In genomic region chr17:50550661-50551432, GRCh38 we compare ENCODE assay signal across 8 cellular contexts. TPM values are rescaled to one million over a fixed set of nuclear protein-coding genes. Genes with fewer than 3 reads are reported as not detected.
A peak's percentile ranks its signal among the peaks of the same experiment; 100 is the strongest.
DNase-seq lines count a peak whose midpoint lies in the region; ATAC-seq and TF ChIP-seq lines count a peak whose summit lies in the region.

No MANE protein-coding gene starts in this region.

- no peak overlapping the region for H3K27ac Mint-ChIP-seq in Calu3 (ENCODE audit: unreplicated experiment)
- no peak overlapping the region for H3K27ac Mint-ChIP-seq in activated naive CD8-positive, alpha-beta T cell treated with anti-CD3 and anti-CD28 coated beads, Interleukin-2, amount 50 U/mL, for 24 hours
- H3K27ac Mint-ChIP-seq in stimulated activated naive CD8-positive, alpha-beta T cell treated with anti-CD3 and anti-CD28 coated beads, Interleukin-15, amount 100 ng/mL, for 72 hours, result peak overlapping the region in 1 of 2 donors; percentile 21

- POLR2A ChIA-PET in SK-N-SH (lab: Yijun Ruan, JAX), result interaction anchor here (0.6 to 2.5 kb wide), 6 partner anchors 9 to 493 kb away, joined by 3 to 21 read pairs (median 4); no protein-coding TSS in a partner anchor

- no peaks in the 10 kb centered on the region for H3K9me2 ChIP-seq in SK-N-SH

- H3K4me1 ChIP-seq in KMS-11 (ENCODE audit: low read depth, poor library complexity, severe bottlenecking) (peaks cover 5% of the 10 kb centered on the region), SK-N-SH (ENCODE audit: control insufficient read depth in 1 of 2, insufficient read depth in 2 of 2, low read depth in 1 of 2, low read length in 1 of 2) (peaks cover 0 to 22% of the 10 kb centered on the region in 2 experiments; a peak in 1 of 4 replicates), osteoblast (ENCODE audit: insufficient read depth, low read length) (peaks cover 6% of the 10 kb centered on the region)

- no peaks in the 10 kb centered on the region for H3K27me3 Mint-ChIP-seq in Calu3 (ENCODE audit: unreplicated experiment)
- peaks cover 2% of the 10 kb centered on the region for H3K27me3 Mint-ChIP-seq in activated naive CD8-positive, alpha-beta T cell treated with anti-CD3 and anti-CD28 coated beads, Interleukin-2, amount 50 U/mL, for 24 hours
- no peaks in the 10 kb centered on the region for H3K27me3 Mint-ChIP-seq in stimulated activated naive CD8-positive, alpha-beta T cell treated with anti-CD3 and anti-CD28 coated beads, Interleukin-15, amount 100 ng/mL, for 72 hours

- peaks cover 6% of the 10 kb centered on the region for H3F3A ChIP-seq in SK-N-SH (replicated peaks; ENCODE audit: insufficient read depth)

- H3K9ac ChIP-seq in KMS-11 (no peak overlapping the region), SK-N-SH (no peak overlapping the region)

- H3K9me3 ChIP-seq in SK-N-SH (no peaks in the 10 kb centered on the region), osteoblast (ENCODE audit: low read depth, low read length) (no peaks in the 10 kb centered on the region)

- H3K27me3 ChIP-seq in KMS-11 (ENCODE audit: insufficient read depth, low read depth) (no peaks in the 10 kb centered on the region; the same call in 1 of the 2 replicates), SK-N-SH (ENCODE audit: insufficient read depth) (no peaks in the 10 kb centered on the region), osteoblast (ENCODE audit: insufficient read depth, low read length) (no peaks in the 10 kb centered on the region)

- ATAC-seq in HG02885 (IDR thresholded peaks at IDR 0.05; ENCODE audit: poor library complexity, unreplicated experiment), result no peak
- no peak for ATAC-seq in activated naive CD8-positive, alpha-beta T cell treated with anti-CD3 and anti-CD28 coated beads, Interleukin-2, amount 50 U/mL, for 24 hours
- no peak for ATAC-seq in stimulated activated naive CD8-positive, alpha-beta T cell treated with anti-CD3 and anti-CD28 coated beads, Interleukin-15, amount 100 ng/mL, for 72 hours

- H3K4me1 Mint-ChIP-seq in Calu3 (ENCODE audit: low read depth, unreplicated experiment), result no peaks in the 10 kb centered on the region
- peaks cover 4% of the 10 kb centered on the region for H3K4me1 Mint-ChIP-seq in activated naive CD8-positive, alpha-beta T cell treated with anti-CD3 and anti-CD28 coated beads, Interleukin-2, amount 50 U/mL, for 24 hours
- peaks cover 12% of the 10 kb centered on the region for H3K4me1 Mint-ChIP-seq in stimulated activated naive CD8-positive, alpha-beta T cell treated with anti-CD3 and anti-CD28 coated beads, Interleukin-15, amount 100 ng/mL, for 72 hours

- CTCF ChIA-PET in Calu3 (lab: Charles Lee), result interaction anchor here (0.6 to 1.5 kb wide), 17 partner anchors 8 to 255 kb away, joined by 3 to 30 read pairs (median 6); partner anchors contain the start of genes CACNA1G and LUC7L3
- CTCF ChIA-PET in SK-N-SH (lab: Yijun Ruan, JAX), result interaction anchor here (0.7 to 24.2 kb wide), 69 partner anchors 9 to 501 kb away, joined by 3 to 1212 read pairs (median 5); partner anchors contain the start of genes ANKRD40, CACNA1G, CHAD and EPN3

- no peaks in the 10 kb centered on the region for H3K9me3 Mint-ChIP-seq in Calu3 (ENCODE audit: low read depth, unreplicated experiment)
- H3K9me3 Mint-ChIP-seq in activated naive CD8-positive, alpha-beta T cell treated with anti-CD3 and anti-CD28 coated beads, Interleukin-2, amount 50 U/mL, for 24 hours, result no peaks in the 10 kb centered on the region
- H3K9me3 Mint-ChIP-seq in stimulated activated naive CD8-positive, alpha-beta T cell treated with anti-CD3 and anti-CD28 coated beads, Interleukin-15, amount 100 ng/mL, for 72 hours, result no peaks in the 10 kb centered on the region

- H2AFZ ChIP-seq in KMS-11 (ENCODE audit: low read depth) (no peak overlapping the region), SK-N-SH (ENCODE audit: low read depth) (no peak overlapping the region), osteoblast (ENCODE audit: low read length) (no peak overlapping the region)

- 86% methylated on average over 9 of the region's 32 CpGs for WGBS in SK-N-SH (ENCODE audit: low lambda C conversion rate)

- TF ChIP-seq CTCF in Calu3 (IDR thresholded peaks at IDR 0.05; ENCODE audit: unreplicated experiment), result peak; percentile 77
- TF ChIP-seq CTCF in KMS-11 (conservative IDR thresholded peaks at IDR 0.05; ENCODE audit: low read depth, low read length), result peak; percentile 56
- TF ChIP-seq CTCF in SK-N-SH (IDR thresholded peaks at IDR 0.05), result peak; percentile 90
- TF ChIP-seq CTCF in osteoblast (IDR thresholded peaks at IDR 0.05; ENCODE audit: extremely low read depth, low read depth, low read length), result peak; percentile 77

- no peak for TF ChIP-seq EP300 in SK-N-SH (IDR thresholded peaks at IDR 0.05; ENCODE audit: borderline replicate concordance in 1 of 2, low read depth in 1 of 2, low read length in 1 of 2)

- peaks cover 8% of the 10 kb centered on the region for H3K36me3 Mint-ChIP-seq in Calu3 (ENCODE audit: insufficient read depth, unreplicated experiment)
- H3K36me3 Mint-ChIP-seq in activated naive CD8-positive, alpha-beta T cell treated with anti-CD3 and anti-CD28 coated beads, Interleukin-2, amount 50 U/mL, for 24 hours (ENCODE audit: low read depth), result no peaks in the 10 kb centered on the region

- intact Hi-C loops in Calu3 (cut with micrococcal nuclease; ENCODE audit: unreplicated experiment), result no loop called here

- H3K36me3 ChIP-seq in KMS-11 (ENCODE audit: insufficient read depth), result no peaks in the 10 kb centered on the region
- peaks cover 16 to 34% of the 10 kb centered on the region in 2 experiments for H3K36me3 ChIP-seq in SK-N-SH (replicated peaks in 1 of 2; ENCODE audit: control insufficient read depth in 1 of 2, insufficient read depth in 2 of 2, low read length in 1 of 2)
- peaks cover 37% of the 10 kb centered on the region for H3K36me3 ChIP-seq in osteoblast (ENCODE audit: insufficient read depth, low read length)

- TF ChIP-seq RAD21 in SK-N-SH (IDR thresholded peaks at IDR 0.05; ENCODE audit: low read length), result peak; percentile 100

- BruUV-seq in Calu3 (replicated peaks; lab: Mats Ljungman, UMichigan), result no TSS peak

- no peak overlapping the region for H3K4me3 Mint-ChIP-seq in Calu3 (ENCODE audit: low read depth, unreplicated experiment)
- H3K4me3 Mint-ChIP-seq in activated naive CD8-positive, alpha-beta T cell treated with anti-CD3 and anti-CD28 coated beads, Interleukin-2, amount 50 U/mL, for 24 hours, result no peak overlapping the region
- H3K4me3 Mint-ChIP-seq in stimulated activated naive CD8-positive, alpha-beta T cell treated with anti-CD3 and anti-CD28 coated beads, Interleukin-15, amount 100 ng/mL, for 72 hours, result no peak overlapping the region

- H3K27ac ChIP-seq in KMS-11, result no peak overlapping the region
- no peak overlapping the region for H3K27ac ChIP-seq in SK-N-SH (ENCODE audit: low read depth in 2 of 2, low read length in 1 of 2)
- no peak overlapping the region for H3K27ac ChIP-seq in osteoblast (ENCODE audit: low read depth, low read length)

- H4K20me1 ChIP-seq in KMS-11 (ENCODE audit: insufficient read depth), result no peaks in the 10 kb centered on the region
- no peaks in the 10 kb centered on the region for H4K20me1 ChIP-seq in SK-N-SH (ENCODE audit: insufficient read depth)
- peaks cover 11% of the 10 kb centered on the region for H4K20me1 ChIP-seq in osteoblast (ENCODE audit: insufficient read depth, low read length)

- H3K4me2 ChIP-seq in KMS-11 (no peak overlapping the region), SK-N-SH (no peak overlapping the region), osteoblast (ENCODE audit: insufficient read depth, low read length) (no peak overlapping the region)

- H3K4me3 ChIP-seq in KMS-11 (IDR thresholded peaks at IDR 0.05; ENCODE audit: insufficient read depth, low read depth, low read length) (no peak overlapping the region), SK-N-SH (ENCODE audit: low read depth in 2 of 2, low read length in 1 of 2) (no peak overlapping the region), osteoblast (ENCODE audit: insufficient read depth, low read length) (no peak overlapping the region)

- H3K79me2 ChIP-seq in KMS-11 (ENCODE audit: insufficient read depth, low read depth) (no peaks in the 10 kb centered on the region), SK-N-SH (ENCODE audit: insufficient read depth) (peaks cover 16% of the 10 kb centered on the region), osteoblast (ENCODE audit: insufficient read depth, low read length) (peaks cover 12% of the 10 kb centered on the region)

- DNase-seq in Calu3, result peak; percentile 88
- DNase-seq in SK-N-SH, result peak; percentile 95
- DNase-seq in fibroblast of the conjunctiva (ENCODE audit: low read depth), result peak; percentile 88
- peak; percentile 99 for DNase-seq in osteoblast (ENCODE audit: insufficient read length, low spot score, missing footprints)
- DNase-seq in activated naive CD8-positive, alpha-beta T cell treated with anti-CD3 and anti-CD28 coated beads, Interleukin-2, amount 50 U/mL, for 24 hours, result no peak
- DNase-seq in stimulated activated naive CD8-positive, alpha-beta T cell treated with anti-CD3 and anti-CD28 coated beads, Interleukin-15, amount 100 ng/mL, for 72 hours, result no peak

TF ChIP-seq in SK-N-SH, 30 proteins besides CTCF, POLR2A, EP300 and RAD21 (continues in another document):
- TF ChIP-seq YY1 (IDR thresholded peaks at IDR 0.05; ENCODE audit: low read depth), result no peak

RNA-seq across cellular contexts. Expression of gene SPATA20, which starts 3.9 kb away (rescaled TPM):
- total RNA-seq in Calu3 (2022) (33.2 and 47.8 TPM in 2 replicates), osteoblast (126 and 142 TPM in 2 replicates)
- 92.0 and 106 TPM in 2 replicates for polyA plus RNA-seq in SK-N-SH (2012; rRNA removed)
- polyA plus RNA-seq in SK-N-SH (2012; cell fraction: cytosol; rRNA removed), result 28.3 and 39.9 TPM in 2 replicates
- 606 and 976 TPM in 2 replicates for polyA plus RNA-seq in SK-N-SH (2012; cell fraction: nucleus; rRNA removed)

RNA-seq across cellular contexts. Expression of gene CACNA1G, which starts 9.7 kb away (rescaled TPM):
- not detected in 2 replicates for total RNA-seq in Calu3 (2022)
- polyA plus RNA-seq in SK-N-SH (2012; rRNA removed), result 0.15 and 0.21 TPM in 2 replicates
- polyA plus RNA-seq in SK-N-SH (2012; cell fraction: cytosol; rRNA removed), result 0.08 and 0.24 TPM in 2 replicates
- polyA plus RNA-seq in SK-N-SH (2012; cell fraction: nucleus; rRNA removed), result 0.36 and 0.48 TPM in 2 replicates
- total RNA-seq in osteoblast, result under 0.01 TPM in 2 replicates

RNA-seq across cellular contexts. Expression of gene EPN3, which starts 18.3 kb away (rescaled TPM):
- 41.9 and 45.1 TPM in 2 replicates for total RNA-seq in Calu3 (2022)
- 0.05 and 0.06 TPM in 2 replicates for polyA plus RNA-seq in SK-N-SH (2012; rRNA removed)
- 0.03 and 0.12 TPM in 2 replicates for polyA plus RNA-seq in SK-N-SH (2012; cell fraction: cytosol; rRNA removed)
- polyA plus RNA-seq in SK-N-SH (2012; cell fraction: nucleus; rRNA removed), result 0.15 and 0.46 TPM in 2 replicates
- total RNA-seq in osteoblast, result not detected in 2 replicates

RNA-seq across cellular contexts. Expression of gene MYCBPAP, which starts 42.6 kb away (rescaled TPM):
- 0.52 and 1.0 TPM in 2 replicates for total RNA-seq in Calu3 (2022)
- polyA plus RNA-seq in SK-N-SH (2012; rRNA removed), result 2.4 and 4.4 TPM in 2 replicates
- 1.8 and 1.9 TPM in 2 replicates for polyA plus RNA-seq in SK-N-SH (2012; cell fraction: cytosol; rRNA removed)
- polyA plus RNA-seq in SK-N-SH (2012; cell fraction: nucleus; rRNA removed), result 17.3 and 17.7 TPM in 2 replicates
- 0.36 and 0.88 TPM in 2 replicates for total RNA-seq in osteoblast

Comparison
In these comparisons a context has a peak if more than half of its experiments do, and no peak if none do; other contexts are left out.
1. DNase-seq: peak in Calu3 (single experiment), SK-N-SH (single experiment), fibroblast of the conjunctiva (single experiment) and osteoblast (single experiment); none in activated naive CD8-positive, alpha-beta T cell treated with anti-CD3 and anti-CD28 coated beads, Interleukin-2, amount 50 U/mL, for 24 hours (single experiment) and stimulated activated naive CD8-positive, alpha-beta T cell treated with anti-CD3 and anti-CD28 coated beads, Interleukin-15, amount 100 ng/mL, for 72 hours (0 of 2).
2. RNA of gene EPN3, which starts 18.3 kb away (total RNA-seq): 41.9 to 45.1 TPM in Calu3; not detected in osteoblast; every median in the first group is over 10 times any median in the second.
3. Peak in every context shown above with its lines, with median percentiles within 50 percentile points of each other: CTCF ChIP-seq.